1 cellular context compared by ENCODE assay signal in the genomic region with DNA sequence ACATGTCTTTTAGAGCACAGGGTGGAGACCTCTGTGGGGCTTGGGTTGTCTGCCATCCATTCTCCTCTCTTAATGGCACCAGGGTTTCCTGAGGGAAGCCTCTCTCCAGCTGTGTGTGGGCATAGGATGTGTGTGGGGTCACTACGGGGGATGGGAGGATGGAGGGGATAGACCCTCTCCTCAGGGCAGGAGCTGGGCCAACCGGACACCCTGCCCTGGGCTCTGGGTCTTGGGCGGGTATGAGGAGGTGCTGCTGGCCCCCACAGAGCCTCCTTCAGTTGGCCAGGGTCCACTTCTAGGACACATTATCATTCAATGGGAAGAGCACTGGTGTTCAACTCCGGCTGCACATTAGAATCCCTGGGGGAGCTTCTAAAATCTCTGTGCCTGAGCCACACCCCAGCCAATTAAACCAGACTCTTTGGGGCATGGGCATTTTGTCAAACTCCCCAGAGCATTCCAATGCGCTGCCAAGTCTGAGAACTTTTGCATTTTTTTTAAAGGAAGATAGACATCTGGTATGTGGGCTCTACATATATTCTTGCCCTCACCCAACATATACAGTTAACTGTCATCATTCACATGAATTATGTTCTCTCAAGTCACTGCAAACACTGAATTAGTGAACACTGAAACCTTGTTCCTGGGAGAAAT.
TF ChIP-seq lines count a peak whose summit lies in the region.

No MANE protein-coding gene starts in this region.

TF ChIP-seq in IMR-90, 13 proteins besides CTCF, POLR2A, EP300 and RAD21 (continued from another document):
- TF ChIP-seq, protein P1, sequence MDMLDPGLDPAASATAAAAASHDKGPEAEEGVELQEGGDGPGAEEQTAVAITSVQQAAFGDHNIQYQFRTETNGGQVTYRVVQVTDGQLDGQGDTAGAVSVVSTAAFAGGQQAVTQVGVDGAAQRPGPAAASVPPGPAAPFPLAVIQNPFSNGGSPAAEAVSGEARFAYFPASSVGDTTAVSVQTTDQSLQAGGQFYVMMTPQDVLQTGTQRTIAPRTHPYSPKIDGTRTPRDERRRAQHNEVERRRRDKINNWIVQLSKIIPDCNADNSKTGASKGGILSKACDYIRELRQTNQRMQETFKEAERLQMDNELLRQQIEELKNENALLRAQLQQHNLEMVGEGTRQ (IDR thresholded peaks at IDR 0.05; ENCODE audit: low read depth, low read length): no peak
- TF ChIP-seq, protein P2, sequence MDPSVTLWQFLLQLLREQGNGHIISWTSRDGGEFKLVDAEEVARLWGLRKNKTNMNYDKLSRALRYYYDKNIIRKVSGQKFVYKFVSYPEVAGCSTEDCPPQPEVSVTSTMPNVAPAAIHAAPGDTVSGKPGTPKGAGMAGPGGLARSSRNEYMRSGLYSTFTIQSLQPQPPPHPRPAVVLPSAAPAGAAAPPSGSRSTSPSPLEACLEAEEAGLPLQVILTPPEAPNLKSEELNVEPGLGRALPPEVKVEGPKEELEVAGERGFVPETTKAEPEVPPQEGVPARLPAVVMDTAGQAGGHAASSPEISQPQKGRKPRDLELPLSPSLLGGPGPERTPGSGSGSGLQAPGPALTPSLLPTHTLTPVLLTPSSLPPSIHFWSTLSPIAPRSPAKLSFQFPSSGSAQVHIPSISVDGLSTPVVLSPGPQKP (IDR thresholded peaks at IDR 0.05; ENCODE audit: borderline replicate concordance, low read depth, low read length): no peak
- TF ChIP-seq MAZ (IDR thresholded peaks at IDR 0.05; ENCODE audit: borderline replicate concordance, low read depth, low read length): no peak
